In genomic region chr5:139273572-139274264, GRCh38 we compare ENCODE assay signal across 8 cellular contexts.
DNase-seq lines count a peak whose midpoint lies in the region; ATAC-seq and TF ChIP-seq lines count a peak whose summit lies in the region.

No MANE protein-coding gene starts in this region.

- peak; percentile 80 for TF ChIP-seq CTCF in neutrophil (IDR thresholded peaks at IDR 0.05)

- DNase-seq in ELF-1 (ENCODE audit: low read depth, low spot score) (peak; percentile 98), SHP77 (lab: John Stamatoyannopoulos, UW) (peak; percentile 86 to 92), activated gamma-delta T cell treated with Interleukin-2 at 50 U/mL for 16 hours (peak; percentile 77), foreskin melanocyte (peak; percentile 84), substantia nigra (lab: John Stamatoyannopoulos, UW) (peak; percentile 26 to 89 (median 75))

- H3K9me3 ChIP-seq in neutrophil = no peaks in the 10 kb centered on the region

- peak overlapping the region; percentile 74 to 76 for H3K4me3 ChIP-seq in neutrophil (ENCODE audit: low read depth in 1 of 2, low read length in 1 of 2)

- no peaks in the 10 kb centered on the region for H3K36me3 ChIP-seq in neutrophil

- no peak for TF ChIP-seq RAD21 in Ishikawa (IDR thresholded peaks at IDR 0.05; ENCODE audit: low read depth)

- H3K4me1 ChIP-seq in neutrophil (ENCODE audit: control insufficient read depth in 1 of 2, insufficient read depth in 1 of 2, low read depth in 1 of 2, low read length in 1 of 2) = peaks cover 19 to 20% of the 10 kb centered on the region in 2 experiments

- no peak for TF ChIP-seq EP300 in Ishikawa (IDR thresholded peaks at IDR 0.05; ENCODE audit: borderline replicate concordance)

- peak; percentile 74 for ATAC-seq in GM21619 (IDR thresholded peaks at IDR 0.05; ENCODE audit: unreplicated experiment)

- peaks cover 25% of the 10 kb centered on the region for H3K27me3 ChIP-seq in neutrophil

- H3K27ac ChIP-seq in neutrophil = peak overlapping the region; percentile 53
- H3K27ac ChIP-seq in substantia nigra (ENCODE audit: low read depth, low read length, poor library complexity, severe bottlenecking) = peak overlapping the region; percentile 81

TF ChIP-seq in Ishikawa, 13 proteins besides CTCF, POLR2A, EP300 and RAD21:
- TF ChIP-seq YY1 (IDR thresholded peaks at IDR 0.05; ENCODE audit: low read depth) (0 out of 2 replicates have a peak, but pooled peaks have one; percentile 9), NFIC (IDR thresholded peaks at IDR 0.05) (no peak), USF1 (IDR thresholded peaks at IDR 0.05) (peak; percentile 62), TEAD4 (IDR thresholded peaks at IDR 0.05) (0 out of 2 replicates have a peak, but pooled peaks have one; percentile 19), CEBPB (IDR thresholded peaks at IDR 0.05) (no peak), CREB1 (IDR thresholded peaks at IDR 0.05; ENCODE audit: low read depth) (no peak), TCF12 (IDR thresholded peaks at IDR 0.05; ENCODE audit: low read depth) (no peak; the same call in 1 of the 2 replicates), EGR1 (IDR thresholded peaks at IDR 0.05) (peak; percentile 97), FOXM1 (IDR thresholded peaks at IDR 0.05; ENCODE audit: borderline replicate concordance, low read depth) (no peak), TAF1 (IDR thresholded peaks at IDR 0.05; ENCODE audit: low read depth) (peak; percentile 98), MAX (IDR thresholded peaks at IDR 0.05) (peak; percentile 99), ZBTB7A (IDR thresholded peaks at IDR 0.05; ENCODE audit: low read depth) (peak; percentile 59), REST (IDR thresholded peaks at IDR 0.05; ENCODE audit: low read depth) (no peak)
TF ChIP-seq in Ishikawa: peak in this region for 7.

Comparison
In these comparisons a context has a peak if more than half of its experiments do, and no peak if none do; other contexts are left out.
1. Peak in every context shown above with its lines: DNase-seq, ATAC-seq, H3K4me3 ChIP-seq and H3K27ac ChIP-seq.